Comparison of ENCODE assay signal across 22 cellular contexts in the genomic region with DNA sequence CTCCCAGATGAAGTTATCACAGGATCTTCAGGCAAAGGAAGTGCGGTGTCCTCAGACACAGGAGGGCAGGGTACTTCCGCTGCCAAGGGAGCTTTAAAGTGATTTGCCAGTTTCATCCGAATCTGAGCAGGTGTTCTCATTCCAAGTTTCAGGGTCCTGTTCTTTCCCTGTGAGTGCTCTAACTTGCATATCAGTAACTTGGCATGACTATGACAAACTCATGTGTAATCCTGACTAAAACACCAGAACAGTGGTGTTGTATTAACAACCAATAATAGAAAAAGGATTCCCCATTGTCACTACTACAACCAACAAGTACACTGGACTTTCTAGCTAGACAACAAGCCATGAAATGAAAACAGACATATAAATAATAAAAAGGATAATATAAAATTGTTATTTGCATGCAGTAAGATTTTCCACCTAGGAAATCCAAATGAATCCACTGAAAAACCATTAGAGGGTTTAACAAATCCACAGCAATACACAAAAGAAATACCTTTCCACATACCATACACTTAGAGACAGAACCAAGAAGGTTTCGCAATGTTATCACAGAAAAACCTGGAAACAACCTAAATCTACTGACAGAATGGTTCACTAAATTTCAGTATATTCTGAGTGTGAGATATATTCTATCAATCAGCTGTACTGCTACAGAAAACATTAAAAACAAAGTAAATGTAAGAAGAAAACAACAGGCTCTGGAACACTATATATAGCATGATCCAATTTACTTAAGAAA.
"Had no signal": no experiment of that assay in that cellular context is flagged by ENCODE, and none has a peak within 500 bp of the region (broad histone marks: within the 10 kb centered on the region; RNA-seq: fewer than 3 reads in every experiment).

No MANE protein-coding gene starts in this region.

- DNase-seq: activated CD4-positive, alpha-beta T cell treated with anti-CD3 and anti-CD28 coated beads, Interleukin-2, amount 10 ng/mL, durations not matched to agents 24 days and 14 days; activated CD8-positive, alpha-beta T cell treated with anti-CD3 and anti-CD28 coated beads for 36 hours; activated gamma-delta T cell; activated T-cell treated with anti-CD3 and anti-CD28 coated beads, Interleukin-2, amount 50 U/mL, for 72 hours; dermis blood vessel endothelial cell; effector memory CD4-positive, alpha-beta T cell; gastrocnemius medialis; head of caudate nucleus; kidney; left lung; nephron progenitor cell; nucleus accumbens; posterior cingulate gyrus; stimulated activated CD4-positive, alpha-beta T cell treated with anti-CD3 and anti-CD28 coated beads, Interleukin-2, amount 100 ng/mL, for 24 hours; stimulated activated naive CD8-positive, alpha-beta T cell treated with anti-CD3 and anti-CD28 coated beads, Interleukin-15, Interleukin-2, amounts not matched to agents 100 U/mL and 50 U/mL, for 24 hours; substantia nigra; T-cell; tibial artery; uterus had no signal

- H3K27me3 Mint-ChIP-seq: activated CD4-positive, alpha-beta T cell treated with anti-CD3 and anti-CD28 coated beads, Interleukin-2, amount 10 ng/mL, durations not matched to agents 24 days and 14 days; activated CD8-positive, alpha-beta T cell treated with anti-CD3 and anti-CD28 coated beads for 36 hours; T-cell had no signal

- H3K4me3 Mint-ChIP-seq: activated CD4-positive, alpha-beta T cell treated with anti-CD3 and anti-CD28 coated beads, Interleukin-2, amount 10 ng/mL, durations not matched to agents 24 days and 14 days; activated CD8-positive, alpha-beta T cell treated with anti-CD3 and anti-CD28 coated beads for 36 hours; mesothelial cell of epicardium; nephron progenitor cell; T-cell; WTC11 had no signal

- H3K9me3 ChIP-seq: gastrocnemius medialis, left lung, tibial artery, uterus had no signal

- H3K36me3 ChIP-seq: gastrocnemius medialis, uterus had no signal

- H3K9me3 Mint-ChIP-seq: activated CD4-positive, alpha-beta T cell treated with anti-CD3 and anti-CD28 coated beads, Interleukin-2, amount 10 ng/mL, durations not matched to agents 24 days and 14 days; activated CD8-positive, alpha-beta T cell treated with anti-CD3 and anti-CD28 coated beads for 36 hours; activated naive CD4-positive, alpha-beta T cell treated with anti-CD3 and anti-CD28 coated beads, Interleukin-2, amount 50 U/mL, for 72 hours; mesothelial cell of epicardium; nephron progenitor cell; T-cell; WTC11 had no signal

- H3K4me1 ChIP-seq: gastrocnemius medialis had no signal

- ATAC-seq: activated CD8-positive, alpha-beta T cell treated with anti-CD3 and anti-CD28 coated beads for 36 hours; activated naive CD4-positive, alpha-beta T cell treated with anti-CD3 and anti-CD28 coated beads, Interleukin-2, amount 50 U/mL, for 72 hours; activated T-cell treated with anti-CD3 and anti-CD28 coated beads, Interleukin-2, amount 50 U/mL, for 72 hours; gastrocnemius medialis; left lung; stimulated activated naive CD8-positive, alpha-beta T cell treated with anti-CD3 and anti-CD28 coated beads, Interleukin-15, Interleukin-2, amounts not matched to agents 100 U/mL and 50 U/mL, for 24 hours; T-cell; WTC11 had no signal

- H3K27me3 ChIP-seq: gastrocnemius medialis, left lung, tibial artery, uterus had no signal

- H3K4me3 ChIP-seq: gastrocnemius medialis, left lung, tibial artery, uterus had no signal

- H3K36me3 Mint-ChIP-seq: mesothelial cell of epicardium, WTC11 had no signal

- H3K27ac Mint-ChIP-seq: activated CD4-positive, alpha-beta T cell treated with anti-CD3 and anti-CD28 coated beads, Interleukin-2, amount 10 ng/mL, durations not matched to agents 24 days and 14 days; activated CD8-positive, alpha-beta T cell treated with anti-CD3 and anti-CD28 coated beads for 36 hours; activated naive CD4-positive, alpha-beta T cell treated with anti-CD3 and anti-CD28 coated beads, Interleukin-2, amount 50 U/mL, for 72 hours; activated T-cell treated with anti-CD3 and anti-CD28 coated beads, Interleukin-2, amount 50 U/mL, for 72 hours; mesothelial cell of epicardium; nephron progenitor cell; T-cell; WTC11 had no signal

- H3K27ac ChIP-seq: gastrocnemius medialis, left lung, tibial artery, uterus had no signal
